In the genomic region with DNA sequence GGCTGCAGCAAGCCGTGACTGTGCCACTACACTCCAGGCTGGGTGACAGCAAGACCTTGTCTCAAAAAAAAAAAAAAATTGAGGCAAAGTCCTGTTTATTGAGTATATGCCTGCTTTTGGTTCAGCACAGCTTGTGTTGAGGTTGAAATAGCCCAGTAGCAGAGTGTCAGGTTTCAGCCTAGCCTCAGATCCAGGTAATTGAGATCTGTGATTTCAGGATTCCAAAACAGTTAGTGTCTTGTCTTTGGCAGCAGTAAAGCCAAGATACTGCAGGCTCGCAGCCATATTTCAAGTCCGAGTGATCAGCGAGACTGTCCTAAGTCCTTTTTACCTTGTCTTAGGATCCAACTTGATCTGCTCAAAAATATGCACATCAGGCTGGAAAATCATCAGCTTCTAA, we compare ENCODE assay signal across 31 cellular contexts. TPM values are rescaled to one million over a fixed set of nuclear protein-coding genes. Genes with fewer than 3 reads are reported as not detected.
DNase-seq lines count a peak whose midpoint lies in the region; ATAC-seq and TF ChIP-seq lines count a peak whose summit lies in the region.
"Had no signal": no experiment of that assay in that cellular context is flagged by ENCODE, and none has a peak within 500 bp of the region (broad histone marks: within the 10 kb centered on the region; RNA-seq: fewer than 3 reads in every experiment).

No MANE protein-coding gene starts in this region.

- 0 out of 2 replicates have a peak overlapping the region, but pooled peaks have one; percentile 14 for H3K9ac ChIP-seq in iPS-20b (ENCODE audit: low read depth, low read length)
- H3K9ac ChIP-seq: parathyroid adenoma had no signal

- H3K27ac Mint-ChIP-seq in T-helper 17 cell (peak overlapping the region; percentile 41), natural killer cell (no peak overlapping the region)
- H3K27ac Mint-ChIP-seq: activated B cell treated with CpG ODN at 0.5 μM for 24 hours; activated CD4-positive, alpha-beta T cell treated with anti-CD3 and anti-CD28 coated beads, Interleukin-2, amount 10 ng/mL, durations not matched to agents 7 days and 5 days; activated naive CD4-positive, alpha-beta T cell treated with anti-CD3 and anti-CD28 coated beads, Interleukin-2, amount 50 U/mL, for 24 hours; memory B cell; stimulated activated effector memory CD8-positive, alpha-beta T cell treated with anti-CD3 and anti-CD28 coated beads, Interleukin-12 subunit alpha, Interleukin-12 subunit beta, amount 100 ng/mL, for 72 hours had no signal

- H3K4me3 Mint-ChIP-seq in T-helper 17 cell (no peak overlapping the region), natural killer cell (no peak overlapping the region)
- H3K4me3 Mint-ChIP-seq: activated B cell treated with CpG ODN at 0.5 μM for 24 hours; activated CD4-positive, alpha-beta T cell treated with anti-CD3 and anti-CD28 coated beads, Interleukin-2, amount 10 ng/mL, durations not matched to agents 7 days and 5 days; activated naive CD4-positive, alpha-beta T cell treated with anti-CD3 and anti-CD28 coated beads, Interleukin-2, amount 50 U/mL, for 24 hours; memory B cell; stimulated activated effector memory CD8-positive, alpha-beta T cell treated with anti-CD3 and anti-CD28 coated beads, Interleukin-12 subunit alpha, Interleukin-12 subunit beta, amount 100 ng/mL, for 72 hours had no signal

- H3K27me3 Mint-ChIP-seq in T-helper 17 cell (no peaks in the 10 kb centered on the region), natural killer cell (ENCODE audit: low read depth in 2 of 2) (no peaks in the 10 kb centered on the region)
- H3K27me3 Mint-ChIP-seq: activated B cell treated with CpG ODN at 0.5 μM for 24 hours; activated CD4-positive, alpha-beta T cell treated with anti-CD3 and anti-CD28 coated beads, Interleukin-2, amount 10 ng/mL, durations not matched to agents 7 days and 5 days; activated naive CD4-positive, alpha-beta T cell treated with anti-CD3 and anti-CD28 coated beads, Interleukin-2, amount 50 U/mL, for 24 hours; memory B cell had no signal

- peaks cover 2% of the 10 kb centered on the region; the same call in 1 of the 2 replicates for H3K4me1 ChIP-seq in iPS-20b (ENCODE audit: insufficient read depth, low read length)
- H3K4me1 ChIP-seq in psoas muscle = peaks cover 47% of the 10 kb centered on the region
- no peaks in the 10 kb centered on the region for H3K4me1 ChIP-seq in prostate gland (replicated peaks)
- H3K4me1 ChIP-seq: breast epithelium, colonic mucosa, parathyroid adenoma, SJSA1 had no signal

- H3K4me3 ChIP-seq in iPS-20b (ENCODE audit: low read length) = no peak overlapping the region
- no peak overlapping the region for H3K4me3 ChIP-seq in psoas muscle
- no peak overlapping the region for H3K4me3 ChIP-seq in prostate gland
- H3K4me3 ChIP-seq: breast epithelium, colonic mucosa, sigmoid colon, SJSA1, upper lobe of left lung had no signal

- TF ChIP-seq CTCF in psoas muscle (IDR thresholded peaks at IDR 0.05) (no peak), prostate gland (IDR thresholded peaks at IDR 0.05) (no peak), natural killer cell (IDR thresholded peaks at IDR 0.05) (no peak)

- H3K27ac ChIP-seq in iPS-20b (ENCODE audit: low read length) (no peak overlapping the region), psoas muscle (peak overlapping the region; percentile 54), prostate gland (no peak overlapping the region)
- H3K27ac ChIP-seq: breast epithelium, colonic mucosa, epithelial cell of prostate, parathyroid adenoma, sigmoid colon, SJSA1, upper lobe of left lung had no signal

- peaks cover 4% of the 10 kb centered on the region for H3K36me3 Mint-ChIP-seq in T-helper 17 cell (ENCODE audit: low read depth)
- no peaks in the 10 kb centered on the region for H3K36me3 Mint-ChIP-seq in natural killer cell

- H3K27me3 ChIP-seq in iPS-20b (ENCODE audit: insufficient read depth, low read length) (no peaks in the 10 kb centered on the region), psoas muscle (ENCODE audit: insufficient read depth in 3 of 3, low read length in 2 of 3) (no peaks in the 10 kb centered on the region), prostate gland (replicated peaks; ENCODE audit: insufficient read depth) (no peaks in the 10 kb centered on the region)
- H3K27me3 ChIP-seq: breast epithelium, colonic mucosa, sigmoid colon, SJSA1, upper lobe of left lung had no signal

- H3K9me3 Mint-ChIP-seq in natural killer cell = peaks cover 0 to 2% of the 10 kb centered on the region in 2 donors
- H3K9me3 Mint-ChIP-seq: activated B cell treated with CpG ODN at 0.5 μM for 24 hours; stimulated activated effector memory CD8-positive, alpha-beta T cell treated with anti-CD3 and anti-CD28 coated beads, Interleukin-12 subunit alpha, Interleukin-12 subunit beta, amount 100 ng/mL, for 72 hours had no signal

- TF ChIP-seq POLR2A in prostate gland (IDR thresholded peaks at IDR 0.05) = no peak

- no peaks in the 10 kb centered on the region for H3K9me3 ChIP-seq in T-helper 17 cell (ENCODE audit: control insufficient read depth, low read length, poor library complexity, severe bottlenecking)
- no peaks in the 10 kb centered on the region for H3K9me3 ChIP-seq in iPS-20b (ENCODE audit: insufficient read depth, low read depth, low read length)
- no peaks in the 10 kb centered on the region for H3K9me3 ChIP-seq in psoas muscle
- H3K9me3 ChIP-seq in prostate gland = no peaks in the 10 kb centered on the region
- H3K9me3 ChIP-seq: breast epithelium, colonic mucosa, sigmoid colon, SJSA1, upper lobe of left lung had no signal

- 29 to 43% (median 29%) methylated on average over 4 of the region's 4 CpGs for WGBS in psoas muscle, 3 donors
- WGBS in prostate gland = 57% methylated on average over 4 of the region's 4 CpGs

- peaks cover 9% of the 10 kb centered on the region for H3K4me1 Mint-ChIP-seq in T-helper 17 cell
- peaks cover 25 to 40% of the 10 kb centered on the region in 2 donors for H3K4me1 Mint-ChIP-seq in natural killer cell
- H3K4me1 Mint-ChIP-seq: activated CD4-positive, alpha-beta T cell treated with anti-CD3 and anti-CD28 coated beads, Interleukin-2, amount 10 ng/mL, durations not matched to agents 7 days and 5 days; memory B cell had no signal

- DNase-seq in Right ventricle myocardium superior (no peak), cardiac septum (ENCODE audit: low spot score) (no peak), T-helper 17 cell (no peak), psoas muscle (no peak), left colon (no peak), prostate gland (ENCODE audit: low spot score) (no peak), natural killer cell (no peak)
- DNase-seq: activated B cell treated with CpG ODN at 0.5 μM for 24 hours; activated CD4-positive, alpha-beta T cell treated with anti-CD3 and anti-CD28 coated beads, Interleukin-2, amount 10 ng/mL, durations not matched to agents 7 days and 5 days; amniotic stem cell; colonic mucosa; DMS79 treated with DMSO at 0.1 percent for 48 hours; effector CD8-positive, alpha-beta T cell; GF-D8; head of caudate nucleus; NCI-H146; NCI-H510A; sigmoid colon; stimulated activated CD4-positive, alpha-beta T cell treated with anti-CD3 and anti-CD28 coated beads, Interleukin-15, amount 100 ng/mL, for 24 hours; substantia nigra; T-helper 1 cell; upper lobe of left lung had no signal

- peak; percentile 38 for ATAC-seq in Right ventricle myocardium superior (ENCODE audit: poor library complexity)
- no peak for ATAC-seq in T-helper 17 cell
- peak; percentile 92 to 96 (median 94) for ATAC-seq in psoas muscle
- ATAC-seq in left colon = no peak
- no peak for ATAC-seq in natural killer cell
- ATAC-seq: HCT116; stimulated activated effector memory CD8-positive, alpha-beta T cell treated with anti-CD3 and anti-CD28 coated beads, Interleukin-12 subunit alpha, Interleukin-12 subunit beta, amount 100 ng/mL, for 72 hours had no signal

- intact Hi-C loops in Right ventricle myocardium superior (cut with DNase I) = no loop called here
- intact Hi-C loops in cardiac septum (cut with DNase I) = no loop called here
- intact Hi-C loops in psoas muscle (cut with DNase I) = loop anchor here in 1 of 2 donors (2.0 kb wide), 1 partner anchor 27 kb away; the partner anchor contains the start of gene CUL5
- intact Hi-C loops in left colon (cut with DNase I, micrococcal nuclease) = no loop called here
- intact Hi-C loops in prostate gland (cut with DNase I) = no loop called here
- intact Hi-C loops in natural killer cell (cut with micrococcal nuclease) = no loop called here

- H3K36me3 ChIP-seq in iPS-20b (ENCODE audit: insufficient read depth, low read depth, low read length) = peaks cover 35% of the 10 kb centered on the region
- H3K36me3 ChIP-seq in psoas muscle (ENCODE audit: insufficient read depth in 1 of 2, low read depth in 1 of 2) = peaks cover 0 to 19% of the 10 kb centered on the region in 2 donors
- H3K36me3 ChIP-seq in prostate gland = no peaks in the 10 kb centered on the region
- H3K36me3 ChIP-seq: breast epithelium, colonic mucosa had no signal

RNA-seq across cellular contexts. Expression of gene CUL5, which starts 27.0 kb away (rescaled TPM):
- total RNA-seq in Right ventricle myocardium superior (37.6 TPM), cardiac septum (37.5 TPM), T-helper 17 cell (10 to 100 TPM; 37.8 to 59.9 TPM), psoas muscle (10 to 100 TPM; 57.8 to 92.2 (median 65.5) TPM), left colon (10 to 100 TPM; 33.4 to 38.2 TPM), prostate gland (10 to 100 TPM; 28.1 to 46.4 TPM), natural killer cell (10 to 100 TPM; 59.1 to 68.3 (median 60.2) TPM)
- polyA plus RNA-seq in psoas muscle = 10 to 100 TPM; 10.5 to 38.0 (median 13.8) TPM

Comparison
In these comparisons a context has a peak if more than half of its experiments do, and no peak if none do; other contexts are left out.
1. ATAC-seq: peak in Right ventricle myocardium superior (single experiment) and psoas muscle (4 of 4); none in T-helper 17 cell (single experiment), left colon (single experiment) and natural killer cell (0 of 3).